In the genomic region with DNA sequence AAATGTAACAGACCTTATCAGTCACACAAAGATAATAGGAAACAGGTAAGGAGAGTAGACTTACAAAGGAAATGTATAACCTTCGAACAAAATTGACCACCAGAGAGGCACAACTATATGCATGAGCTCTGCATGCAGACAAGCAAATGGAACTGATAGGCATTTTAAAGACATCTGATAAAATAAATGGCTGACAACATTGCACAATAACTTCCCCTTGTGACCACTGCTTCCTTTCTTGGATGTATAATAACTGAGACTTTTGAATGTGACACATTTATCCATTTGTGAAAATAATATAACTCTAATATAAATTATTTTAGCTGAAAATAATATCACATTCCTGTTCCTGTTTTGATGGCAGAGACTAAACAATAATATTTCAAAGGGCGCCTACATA, we compare ENCODE assay signal across 15 cellular contexts.
DNase-seq lines count a peak whose midpoint lies in the region; FAIRE-seq and TF ChIP-seq lines count a peak whose summit lies in the region.
"Had no signal": no experiment of that assay in that cellular context is flagged by ENCODE, and none has a peak within 500 bp of the region (broad histone marks: within the 10 kb centered on the region; RNA-seq: fewer than 3 reads in every experiment).

No MANE protein-coding gene starts in this region.

- FAIRE-seq in D721Med (lab: Jason Lieb, UNC) (peak; percentile 51), HTR-8/SVneo (lab: Jason Lieb, UNC) (no peak)
- FAIRE-seq: GM12891, GM18507, H54 had no signal

- TF ChIP-seq CTCF in D721Med (IDR thresholded peaks at IDR 0.05; ENCODE audit: insufficient read depth, missing control alignments), result no peak

- DNase-seq in D721Med (ENCODE audit: insufficient read length, low spot score) (no peak), Kasumi-1 (lab: John Stamatoyannopoulos, UW) (peak; percentile 22 to 41), OCI-M1 (lab: John Stamatoyannopoulos, UW) (peak; percentile 29), HTR-8/SVneo (ENCODE audit: insufficient read length, low spot score) (no peak), globus pallidus (ENCODE audit: low spot score) (no peak), glomerular visceral epithelial cell (ENCODE audit: extremely low spot score) (no peak)
- DNase-seq: CD4-positive, CD25-positive, alpha-beta regulatory T cell; CD8-positive, alpha-beta memory T cell; DMS53; DMS79 treated with DMSO at 0.1 percent for 48 hours; GF-D8; GOT3 had no signal

Comparison
In these comparisons a context has a peak if more than half of its experiments do, and no peak if none do; other contexts are left out.
1. DNase-seq: peak in Kasumi-1 (2 of 2) and OCI-M1 (single experiment); none in D721Med (single experiment), HTR-8/SVneo (single experiment), globus pallidus (single experiment) and glomerular visceral epithelial cell (single experiment).